14 cellular contexts compared by ENCODE assay signal in the genomic region with DNA sequence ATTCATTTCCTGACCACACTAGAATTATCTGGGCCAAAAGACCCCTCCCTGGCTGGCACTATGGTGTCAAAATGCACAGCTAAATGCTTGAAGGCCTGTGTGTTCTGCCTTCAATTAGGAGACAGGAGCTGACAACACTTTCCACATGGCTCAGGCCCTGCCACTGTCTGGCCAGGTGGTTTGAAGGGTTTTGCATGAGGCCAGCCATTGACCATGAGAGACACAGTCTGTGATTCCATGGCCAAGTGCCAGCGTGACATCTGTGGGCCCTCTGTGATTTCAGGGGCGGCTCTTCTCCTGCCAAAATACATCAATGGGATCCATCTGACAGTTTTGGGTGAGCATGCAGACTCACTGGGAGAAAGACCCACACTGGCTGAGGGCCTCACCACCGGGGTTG.
"Had no signal": no experiment of that assay in that cellular context is flagged by ENCODE, and none has a peak within 500 bp of the region (broad histone marks: within the 10 kb centered on the region; RNA-seq: fewer than 3 reads in every experiment).

No MANE protein-coding gene starts in this region.

- H3K27me3 ChIP-seq: brain microvascular endothelial cell, heart left ventricle, right lobe of liver, thyroid gland had no signal

- H3K27ac ChIP-seq: brain microvascular endothelial cell, coronary artery, epithelial cell of prostate, heart left ventricle, right lobe of liver, skin epidermis, thyroid gland had no signal

- H3K9me3 ChIP-seq: heart left ventricle, right lobe of liver, thyroid gland had no signal

- H3K4me3 ChIP-seq: coronary artery, heart left ventricle, right lobe of liver, skin epidermis, thyroid gland had no signal

- H3K4me1 ChIP-seq: right lobe of liver had no signal

- ATAC-seq: heart left ventricle, left ventricle myocardium superior, right lobe of liver, WTC11 had no signal

- H3K36me3 ChIP-seq: brain microvascular endothelial cell, heart left ventricle, right lobe of liver, thyroid gland had no signal

- DNase-seq: activated gamma-delta T cell treated with Interleukin-2 at 50 U/mL for 16 hours; activated T-cell treated with anti-CD3 and anti-CD28 coated beads, Interleukin-2, amount 50 U/mL, for 1 hour; brain microvascular endothelial cell; heart left ventricle; left ventricle myocardium superior; occipital lobe; right lobe of liver; stimulated activated CD4-positive, alpha-beta T cell treated with anti-CD3 and anti-CD28 coated beads, Interleukin-1b, Interleukin-23, amount 100 ng/mL, for 48 hours; T-helper 9 cell; thyroid gland had no signal
